1 cellular context compared by ENCODE assay signal in the genomic region with DNA sequence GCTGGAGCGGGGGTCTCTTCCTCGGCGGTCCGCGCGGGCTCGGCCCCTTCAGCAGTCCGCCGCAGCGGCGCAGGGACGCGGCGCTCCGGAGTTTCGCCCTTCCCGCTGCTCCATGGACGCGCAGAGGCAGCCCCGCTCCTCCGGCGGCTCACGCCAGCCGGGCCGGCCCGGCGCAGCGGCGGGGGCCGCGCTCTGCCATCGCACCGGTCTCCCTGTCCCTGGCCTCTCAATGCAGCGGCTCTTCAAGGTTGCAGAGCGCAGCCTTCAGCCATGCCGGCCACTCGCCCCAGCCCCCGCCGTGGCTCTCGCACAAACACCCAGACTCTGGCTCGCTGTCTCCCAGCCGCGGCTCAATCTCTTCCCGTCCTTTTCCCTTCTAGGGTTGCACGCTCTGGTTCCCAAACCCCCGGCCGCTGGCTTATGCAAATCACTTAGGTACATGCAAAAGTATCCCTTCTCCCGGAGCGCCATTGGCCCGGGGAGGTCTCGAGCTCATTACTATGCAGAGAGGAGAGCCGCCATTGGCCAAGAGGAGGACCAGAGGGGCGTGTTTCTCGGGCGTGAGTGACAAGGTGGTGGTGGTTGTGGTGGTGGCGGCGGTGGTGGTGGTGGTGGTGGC.
TF ChIP-seq lines count a peak whose summit lies in the region.

A gene with protein sequence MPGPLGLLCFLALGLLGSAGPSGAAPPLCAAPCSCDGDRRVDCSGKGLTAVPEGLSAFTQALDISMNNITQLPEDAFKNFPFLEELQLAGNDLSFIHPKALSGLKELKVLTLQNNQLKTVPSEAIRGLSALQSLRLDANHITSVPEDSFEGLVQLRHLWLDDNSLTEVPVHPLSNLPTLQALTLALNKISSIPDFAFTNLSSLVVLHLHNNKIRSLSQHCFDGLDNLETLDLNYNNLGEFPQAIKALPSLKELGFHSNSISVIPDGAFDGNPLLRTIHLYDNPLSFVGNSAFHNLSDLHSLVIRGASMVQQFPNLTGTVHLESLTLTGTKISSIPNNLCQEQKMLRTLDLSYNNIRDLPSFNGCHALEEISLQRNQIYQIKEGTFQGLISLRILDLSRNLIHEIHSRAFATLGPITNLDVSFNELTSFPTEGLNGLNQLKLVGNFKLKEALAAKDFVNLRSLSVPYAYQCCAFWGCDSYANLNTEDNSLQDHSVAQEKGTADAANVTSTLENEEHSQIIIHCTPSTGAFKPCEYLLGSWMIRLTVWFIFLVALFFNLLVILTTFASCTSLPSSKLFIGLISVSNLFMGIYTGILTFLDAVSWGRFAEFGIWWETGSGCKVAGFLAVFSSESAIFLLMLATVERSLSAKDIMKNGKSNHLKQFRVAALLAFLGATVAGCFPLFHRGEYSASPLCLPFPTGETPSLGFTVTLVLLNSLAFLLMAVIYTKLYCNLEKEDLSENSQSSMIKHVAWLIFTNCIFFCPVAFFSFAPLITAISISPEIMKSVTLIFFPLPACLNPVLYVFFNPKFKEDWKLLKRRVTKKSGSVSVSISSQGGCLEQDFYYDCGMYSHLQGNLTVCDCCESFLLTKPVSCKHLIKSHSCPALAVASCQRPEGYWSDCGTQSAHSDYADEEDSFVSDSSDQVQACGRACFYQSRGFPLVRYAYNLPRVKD (minus strand): TSS at position 393 of the 619 bp plus-strand sequence. CDS start 488 bp downstream, outside the sequence.

TF ChIP-seq in Ishikawa, 13 proteins besides CTCF, POLR2A, EP300 and RAD21 (continued from another document):
- TF ChIP-seq, protein P1, sequence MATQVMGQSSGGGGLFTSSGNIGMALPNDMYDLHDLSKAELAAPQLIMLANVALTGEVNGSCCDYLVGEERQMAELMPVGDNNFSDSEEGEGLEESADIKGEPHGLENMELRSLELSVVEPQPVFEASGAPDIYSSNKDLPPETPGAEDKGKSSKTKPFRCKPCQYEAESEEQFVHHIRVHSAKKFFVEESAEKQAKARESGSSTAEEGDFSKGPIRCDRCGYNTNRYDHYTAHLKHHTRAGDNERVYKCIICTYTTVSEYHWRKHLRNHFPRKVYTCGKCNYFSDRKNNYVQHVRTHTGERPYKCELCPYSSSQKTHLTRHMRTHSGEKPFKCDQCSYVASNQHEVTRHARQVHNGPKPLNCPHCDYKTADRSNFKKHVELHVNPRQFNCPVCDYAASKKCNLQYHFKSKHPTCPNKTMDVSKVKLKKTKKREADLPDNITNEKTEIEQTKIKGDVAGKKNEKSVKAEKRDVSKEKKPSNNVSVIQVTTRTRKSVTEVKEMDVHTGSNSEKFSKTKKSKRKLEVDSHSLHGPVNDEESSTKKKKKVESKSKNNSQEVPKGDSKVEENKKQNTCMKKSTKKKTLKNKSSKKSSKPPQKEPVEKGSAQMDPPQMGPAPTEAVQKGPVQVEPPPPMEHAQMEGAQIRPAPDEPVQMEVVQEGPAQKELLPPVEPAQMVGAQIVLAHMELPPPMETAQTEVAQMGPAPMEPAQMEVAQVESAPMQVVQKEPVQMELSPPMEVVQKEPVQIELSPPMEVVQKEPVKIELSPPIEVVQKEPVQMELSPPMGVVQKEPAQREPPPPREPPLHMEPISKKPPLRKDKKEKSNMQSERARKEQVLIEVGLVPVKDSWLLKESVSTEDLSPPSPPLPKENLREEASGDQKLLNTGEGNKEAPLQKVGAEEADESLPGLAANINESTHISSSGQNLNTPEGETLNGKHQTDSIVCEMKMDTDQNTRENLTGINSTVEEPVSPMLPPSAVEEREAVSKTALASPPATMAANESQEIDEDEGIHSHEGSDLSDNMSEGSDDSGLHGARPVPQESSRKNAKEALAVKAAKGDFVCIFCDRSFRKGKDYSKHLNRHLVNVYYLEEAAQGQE (IDR thresholded peaks at IDR 0.05; ENCODE audit: low read depth): no peak
- TF ChIP-seq, protein P2, sequence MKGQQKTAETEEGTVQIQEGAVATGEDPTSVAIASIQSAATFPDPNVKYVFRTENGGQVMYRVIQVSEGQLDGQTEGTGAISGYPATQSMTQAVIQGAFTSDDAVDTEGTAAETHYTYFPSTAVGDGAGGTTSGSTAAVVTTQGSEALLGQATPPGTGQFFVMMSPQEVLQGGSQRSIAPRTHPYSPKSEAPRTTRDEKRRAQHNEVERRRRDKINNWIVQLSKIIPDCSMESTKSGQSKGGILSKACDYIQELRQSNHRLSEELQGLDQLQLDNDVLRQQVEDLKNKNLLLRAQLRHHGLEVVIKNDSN (IDR thresholded peaks at IDR 0.05): no peak
